1 cellular context compared by ENCODE assay signal in the genomic region with DNA sequence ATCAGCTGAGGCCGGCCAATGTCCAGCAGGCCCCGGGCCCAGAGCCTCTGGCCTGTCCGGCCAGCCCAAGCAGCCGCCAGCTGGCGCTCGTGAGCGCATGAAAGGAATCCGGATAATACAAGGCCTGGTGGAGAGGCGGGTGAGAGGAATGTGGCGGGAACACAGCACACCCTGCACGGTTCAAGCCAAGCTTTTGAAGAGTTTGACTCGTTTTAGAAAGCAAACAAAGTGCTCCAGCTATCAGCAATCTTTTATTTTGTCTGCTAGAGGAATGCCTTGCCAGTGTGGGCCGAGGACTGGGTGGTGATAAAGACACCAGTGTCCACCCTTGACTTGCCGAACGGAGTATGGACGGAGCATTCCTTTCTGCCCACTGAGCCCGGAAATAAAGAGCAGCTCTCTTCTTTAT.
TF ChIP-seq lines count a peak whose summit lies in the region.

No MANE protein-coding gene starts in this region.

TF ChIP-seq in HepG2, 621 proteins besides CTCF, POLR2A, EP300 and RAD21 (continued from another document and continues in another):
- TF ChIP-seq, protein P1, sequence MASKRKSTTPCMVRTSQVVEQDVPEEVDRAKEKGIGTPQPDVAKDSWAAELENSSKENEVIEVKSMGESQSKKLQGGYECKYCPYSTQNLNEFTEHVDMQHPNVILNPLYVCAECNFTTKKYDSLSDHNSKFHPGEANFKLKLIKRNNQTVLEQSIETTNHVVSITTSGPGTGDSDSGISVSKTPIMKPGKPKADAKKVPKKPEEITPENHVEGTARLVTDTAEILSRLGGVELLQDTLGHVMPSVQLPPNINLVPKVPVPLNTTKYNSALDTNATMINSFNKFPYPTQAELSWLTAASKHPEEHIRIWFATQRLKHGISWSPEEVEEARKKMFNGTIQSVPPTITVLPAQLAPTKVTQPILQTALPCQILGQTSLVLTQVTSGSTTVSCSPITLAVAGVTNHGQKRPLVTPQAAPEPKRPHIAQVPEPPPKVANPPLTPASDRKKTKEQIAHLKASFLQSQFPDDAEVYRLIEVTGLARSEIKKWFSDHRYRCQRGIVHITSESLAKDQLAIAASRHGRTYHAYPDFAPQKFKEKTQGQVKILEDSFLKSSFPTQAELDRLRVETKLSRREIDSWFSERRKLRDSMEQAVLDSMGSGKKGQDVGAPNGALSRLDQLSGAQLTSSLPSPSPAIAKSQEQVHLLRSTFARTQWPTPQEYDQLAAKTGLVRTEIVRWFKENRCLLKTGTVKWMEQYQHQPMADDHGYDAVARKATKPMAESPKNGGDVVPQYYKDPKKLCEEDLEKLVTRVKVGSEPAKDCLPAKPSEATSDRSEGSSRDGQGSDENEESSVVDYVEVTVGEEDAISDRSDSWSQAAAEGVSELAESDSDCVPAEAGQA (IDR thresholded peaks at IDR 0.05; ENCODE audit: low read depth) = no peak
- TF ChIP-seq, protein P1 (CRISPR knock-in tag; IDR thresholded peaks at IDR 0.05; ENCODE audit: borderline replicate concordance) = no peak
- TF ChIP-seq RFX1 (IDR thresholded peaks at IDR 0.05) (no peak), RARG (CRISPR knock-in tag; IDR thresholded peaks at IDR 0.05; ENCODE audit: low read depth) (no peak), TAF15 (IDR thresholded peaks at IDR 0.05; ENCODE audit: low read depth, low read length, poor library complexity, severe bottlenecking) (no peak), ATF1 (CRISPR knock-in tag; IDR thresholded peaks at IDR 0.05) (no peak), ZNF251 (CRISPR knock-in tag; IDR thresholded peaks at IDR 0.05) (no peak), ZNF652 (CRISPR knock-in tag; IDR thresholded peaks at IDR 0.05; ENCODE audit: borderline replicate concordance, low read depth) (0 out of 2 replicates have a peak, but pooled peaks have one; percentile 12), ZNF766 (CRISPR knock-in tag; IDR thresholded peaks at IDR 0.05; ENCODE audit: borderline replicate concordance) (0 out of 2 replicates have a peak, but pooled peaks have one; percentile 66), HOXD1 (CRISPR knock-in tag; IDR thresholded peaks at IDR 0.05) (no peak), ZNF264 (CRISPR knock-in tag; IDR thresholded peaks at IDR 0.05) (0 out of 2 replicates have a peak, but pooled peaks have one; percentile 62), NCOA5 (CRISPR knock-in tag; IDR thresholded peaks at IDR 0.05) (no peak), ZNF737 (CRISPR knock-in tag; IDR thresholded peaks at IDR 0.05; ENCODE audit: borderline replicate concordance) (no peak), ZNF235 (CRISPR knock-in tag; IDR thresholded peaks at IDR 0.05; ENCODE audit: borderline replicate concordance) (no peak), ATAD3A (CRISPR knock-in tag; IDR thresholded peaks at IDR 0.05) (no peak), ARID2 (CRISPR knock-in tag; IDR thresholded peaks at IDR 0.05; ENCODE audit: borderline replicate concordance) (0 out of 2 replicates have a peak, but pooled peaks have one; percentile 50), ZNF768 (CRISPR knock-in tag; IDR thresholded peaks at IDR 0.05) (peak; percentile 84), TERF1 (CRISPR knock-in tag; IDR thresholded peaks at IDR 0.05) (no peak), MXD4 (CRISPR knock-in tag; IDR thresholded peaks at IDR 0.05) (peak; percentile 89; the same call in 1 of the 2 replicates), WIZ (CRISPR knock-in tag; IDR thresholded peaks at IDR 0.05) (no peak), HNRNPL (IDR thresholded peaks at IDR 0.05; ENCODE audit: low read depth, low read length) (peak; percentile 75; the same call in 1 of the 2 replicates), ZNF792 (CRISPR knock-in tag; IDR thresholded peaks at IDR 0.05) (no peak), RCOR2 (CRISPR knock-in tag; IDR thresholded peaks at IDR 0.05) (peak; percentile 71), ZNF607 (CRISPR knock-in tag; IDR thresholded peaks at IDR 0.05; ENCODE audit: borderline replicate concordance) (peak; percentile 41; the same call in 1 of the 2 replicates), ZNF496 (CRISPR knock-in tag; IDR thresholded peaks at IDR 0.05; ENCODE audit: insufficient replicate concordance) (no peak), BCLAF1 (IDR thresholded peaks at IDR 0.05) (no peak), ZIK1 (CRISPR knock-in tag; IDR thresholded peaks at IDR 0.05; ENCODE audit: borderline replicate concordance, low read depth) (no peak), ZNF710 (CRISPR knock-in tag; IDR thresholded peaks at IDR 0.05; ENCODE audit: borderline replicate concordance) (no peak; the same call in 1 of the 2 replicates), ZMAT3 (CRISPR knock-in tag; conservative IDR thresholded peaks at IDR 0.05) (peak; percentile 71; the same call in 1 of the 2 replicates), ZNF678 (CRISPR knock-in tag; IDR thresholded peaks at IDR 0.05) (no peak), PHF21A (CRISPR knock-in tag; IDR thresholded peaks at IDR 0.05) (peak; percentile 78), PPARG (CRISPR knock-in tag; conservative IDR thresholded peaks at IDR 0.05) (peak; percentile 78)
- TF ChIP-seq, protein P2, sequence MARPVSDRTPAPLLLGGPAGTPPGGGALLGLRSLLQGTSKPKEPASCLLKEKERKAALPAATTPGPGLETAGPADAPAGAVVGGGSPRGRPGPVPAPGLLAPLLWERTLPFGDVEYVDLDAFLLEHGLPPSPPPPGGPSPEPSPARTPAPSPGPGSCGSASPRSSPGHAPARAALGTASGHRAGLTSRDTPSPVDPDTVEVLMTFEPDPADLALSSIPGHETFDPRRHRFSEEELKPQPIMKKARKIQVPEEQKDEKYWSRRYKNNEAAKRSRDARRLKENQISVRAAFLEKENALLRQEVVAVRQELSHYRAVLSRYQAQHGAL (CRISPR knock-in tag; IDR thresholded peaks at IDR 0.05; ENCODE audit: not compliant biosample characterization) = no peak
- TF ChIP-seq, protein P3, sequence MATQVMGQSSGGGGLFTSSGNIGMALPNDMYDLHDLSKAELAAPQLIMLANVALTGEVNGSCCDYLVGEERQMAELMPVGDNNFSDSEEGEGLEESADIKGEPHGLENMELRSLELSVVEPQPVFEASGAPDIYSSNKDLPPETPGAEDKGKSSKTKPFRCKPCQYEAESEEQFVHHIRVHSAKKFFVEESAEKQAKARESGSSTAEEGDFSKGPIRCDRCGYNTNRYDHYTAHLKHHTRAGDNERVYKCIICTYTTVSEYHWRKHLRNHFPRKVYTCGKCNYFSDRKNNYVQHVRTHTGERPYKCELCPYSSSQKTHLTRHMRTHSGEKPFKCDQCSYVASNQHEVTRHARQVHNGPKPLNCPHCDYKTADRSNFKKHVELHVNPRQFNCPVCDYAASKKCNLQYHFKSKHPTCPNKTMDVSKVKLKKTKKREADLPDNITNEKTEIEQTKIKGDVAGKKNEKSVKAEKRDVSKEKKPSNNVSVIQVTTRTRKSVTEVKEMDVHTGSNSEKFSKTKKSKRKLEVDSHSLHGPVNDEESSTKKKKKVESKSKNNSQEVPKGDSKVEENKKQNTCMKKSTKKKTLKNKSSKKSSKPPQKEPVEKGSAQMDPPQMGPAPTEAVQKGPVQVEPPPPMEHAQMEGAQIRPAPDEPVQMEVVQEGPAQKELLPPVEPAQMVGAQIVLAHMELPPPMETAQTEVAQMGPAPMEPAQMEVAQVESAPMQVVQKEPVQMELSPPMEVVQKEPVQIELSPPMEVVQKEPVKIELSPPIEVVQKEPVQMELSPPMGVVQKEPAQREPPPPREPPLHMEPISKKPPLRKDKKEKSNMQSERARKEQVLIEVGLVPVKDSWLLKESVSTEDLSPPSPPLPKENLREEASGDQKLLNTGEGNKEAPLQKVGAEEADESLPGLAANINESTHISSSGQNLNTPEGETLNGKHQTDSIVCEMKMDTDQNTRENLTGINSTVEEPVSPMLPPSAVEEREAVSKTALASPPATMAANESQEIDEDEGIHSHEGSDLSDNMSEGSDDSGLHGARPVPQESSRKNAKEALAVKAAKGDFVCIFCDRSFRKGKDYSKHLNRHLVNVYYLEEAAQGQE (IDR thresholded peaks at IDR 0.05; ENCODE audit: borderline replicate concordance in 1 of 2, low read depth in 1 of 2, low read length in 2 of 2) = 0 out of 4 replicates have a peak, but pooled peaks of 1 of the 2 experiments have one; percentile 37
- TF ChIP-seq, protein P4, sequence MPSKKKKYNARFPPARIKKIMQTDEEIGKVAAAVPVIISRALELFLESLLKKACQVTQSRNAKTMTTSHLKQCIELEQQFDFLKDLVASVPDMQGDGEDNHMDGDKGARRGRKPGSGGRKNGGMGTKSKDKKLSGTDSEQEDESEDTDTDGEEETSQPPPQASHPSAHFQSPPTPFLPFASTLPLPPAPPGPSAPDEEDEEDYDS (CRISPR knock-in tag; IDR thresholded peaks at IDR 0.05) = peak; percentile 39; the same call in 1 of the 2 replicates
- TF ChIP-seq, protein P5, sequence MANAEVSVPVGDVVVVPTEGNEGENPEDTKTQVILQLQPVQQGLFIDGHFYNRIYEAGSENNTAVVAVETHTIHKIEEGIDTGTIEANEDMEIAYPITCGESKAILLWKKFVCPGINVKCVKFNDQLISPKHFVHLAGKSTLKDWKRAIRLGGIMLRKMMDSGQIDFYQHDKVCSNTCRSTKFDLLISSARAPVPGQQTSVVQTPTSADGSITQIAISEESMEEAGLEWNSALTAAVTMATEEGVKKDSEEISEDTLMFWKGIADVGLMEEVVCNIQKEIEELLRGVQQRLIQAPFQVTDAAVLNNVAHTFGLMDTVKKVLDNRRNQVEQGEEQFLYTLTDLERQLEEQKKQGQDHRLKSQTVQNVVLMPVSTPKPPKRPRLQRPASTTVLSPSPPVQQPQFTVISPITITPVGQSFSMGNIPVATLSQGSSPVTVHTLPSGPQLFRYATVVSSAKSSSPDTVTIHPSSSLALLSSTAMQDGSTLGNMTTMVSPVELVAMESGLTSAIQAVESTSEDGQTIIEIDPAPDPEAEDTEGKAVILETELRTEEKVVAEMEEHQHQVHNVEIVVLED (CRISPR knock-in tag; IDR thresholded peaks at IDR 0.05; ENCODE audit: borderline replicate concordance) = no peak
- TF ChIP-seq, protein P6, sequence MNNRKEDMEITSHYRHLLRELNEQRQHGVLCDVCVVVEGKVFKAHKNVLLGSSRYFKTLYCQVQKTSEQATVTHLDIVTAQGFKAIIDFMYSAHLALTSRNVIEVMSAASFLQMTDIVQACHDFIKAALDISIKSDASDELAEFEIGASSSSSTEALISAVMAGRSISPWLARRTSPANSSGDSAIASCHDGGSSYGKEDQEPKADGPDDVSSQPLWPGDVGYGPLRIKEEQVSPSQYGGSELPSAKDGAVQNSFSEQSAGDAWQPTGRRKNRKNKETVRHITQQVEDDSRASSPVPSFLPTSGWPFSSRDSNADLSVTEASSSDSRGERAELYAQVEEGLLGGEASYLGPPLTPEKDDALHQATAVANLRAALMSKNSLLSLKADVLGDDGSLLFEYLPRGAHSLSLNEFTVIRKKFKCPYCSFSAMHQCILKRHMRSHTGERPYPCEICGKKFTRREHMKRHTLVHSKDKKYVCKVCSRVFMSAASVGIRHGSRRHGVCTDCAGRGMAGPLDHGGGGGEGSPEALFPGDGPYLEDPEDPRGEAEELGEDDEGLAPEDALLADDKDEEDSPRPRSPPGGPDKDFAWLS (CRISPR knock-in tag; IDR thresholded peaks at IDR 0.05; ENCODE audit: borderline replicate concordance) = no peak
